9 cellular contexts compared by ENCODE assay signal in the genomic region with DNA sequence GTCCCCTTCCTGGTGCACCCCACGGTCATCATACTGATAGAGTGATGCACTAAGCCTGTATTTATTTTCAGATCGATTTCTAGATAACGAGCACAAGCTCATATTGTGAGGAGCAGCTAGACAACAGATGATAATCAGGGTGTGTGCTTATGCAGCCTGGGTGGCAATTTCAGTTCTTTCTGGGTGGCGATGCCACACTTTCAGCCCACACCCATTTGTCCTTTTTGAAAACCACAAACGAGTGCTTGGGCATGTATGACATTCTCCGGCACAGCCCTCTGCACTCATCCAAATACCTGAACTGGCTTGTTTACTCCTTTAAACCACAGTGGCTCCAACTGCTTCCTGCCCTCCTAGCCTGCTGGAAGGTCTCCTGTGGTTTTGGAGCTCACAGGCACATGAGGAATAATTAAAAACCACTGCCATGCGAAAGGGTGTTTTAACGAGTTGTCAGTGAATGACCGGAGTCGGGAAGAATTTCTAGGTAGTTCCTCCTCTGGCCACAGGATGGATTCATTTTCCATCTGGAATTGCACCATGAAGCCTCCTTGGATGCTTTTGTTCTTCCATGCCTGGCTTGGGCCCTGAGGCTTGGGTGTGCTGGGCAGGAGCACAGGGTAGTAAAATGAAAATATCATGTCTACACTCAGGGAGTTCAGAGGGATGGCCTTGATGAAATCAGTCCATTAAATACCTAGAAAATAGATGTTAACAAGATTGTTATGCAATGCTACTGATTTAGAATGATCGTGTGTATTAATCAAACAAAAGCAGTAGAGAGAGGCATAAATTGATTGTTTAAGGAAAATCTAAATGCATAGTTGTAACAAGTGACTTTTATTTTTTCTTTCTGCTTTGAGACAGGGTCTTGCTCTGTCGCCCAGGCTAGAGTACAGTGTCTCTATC. TPM values are rescaled to one million over a fixed set of nuclear protein-coding genes. Genes with fewer than 3 reads are reported as not detected.
DNase-seq lines count a peak whose midpoint lies in the region; ATAC-seq and TF ChIP-seq lines count a peak whose summit lies in the region.
"Had no signal": no experiment of that assay in that cellular context is flagged by ENCODE, and none has a peak within 500 bp of the region (broad histone marks: within the 10 kb centered on the region; RNA-seq: fewer than 3 reads in every experiment).

No MANE protein-coding gene starts in this region.

- CTCF ChIA-PET in activated CD8-positive, alpha-beta T cell treated with anti-CD3 and anti-CD28 coated beads for 36 hours (lab: Charles Lee), result interaction anchor here (0.7 to 2.5 kb wide), 14 partner anchors 25 to 766 kb away, joined by 3 to 16 read pairs (median 6); no protein-coding TSS in a partner anchor
- CTCF ChIA-PET in activated CD8-positive, alpha-beta T cell treated with anti-CD3 and anti-CD28 coated beads, Interleukin-2, amount 10 ng/mL, durations not matched to agents 7 days and 5 days (lab: Charles Lee), result interaction anchor here (0.9 to 3.2 kb wide), 12 partner anchors 8 to 222 kb away, joined by 3 to 33 read pairs (median 11); no protein-coding TSS in a partner anchor
- CTCF ChIA-PET in OCI-LY7 (lab: Charles Lee; ENCODE audit: unreplicated experiment), result no interaction called here

- H3K4me3 ChIP-seq in OCI-LY7 (ENCODE audit: low read depth, low read length, poor library complexity, severe bottlenecking), result no peak overlapping the region
- H3K4me3 ChIP-seq in colonic mucosa, result no peak overlapping the region

- H3K4me1 ChIP-seq in OCI-LY7 (ENCODE audit: insufficient read depth, low read length, poor library complexity, severe bottlenecking) (peaks cover 36% of the 10 kb centered on the region), colonic mucosa (no peaks in the 10 kb centered on the region)

- no peak overlapping the region for H3K27ac ChIP-seq in OCI-LY7 (ENCODE audit: low read depth, low read length, poor library complexity, severe bottlenecking)
- no peak overlapping the region for H3K27ac ChIP-seq in colonic mucosa

- no peaks in the 10 kb centered on the region for H3K9me3 ChIP-seq in OCI-LY7 (ENCODE audit: low read length)
- no peaks in the 10 kb centered on the region for H3K9me3 ChIP-seq in colonic mucosa

- no peaks in the 10 kb centered on the region for H3K27me3 ChIP-seq in colonic mucosa

- DNase-seq in activated CD8-positive, alpha-beta T cell treated with anti-CD3 and anti-CD28 coated beads for 36 hours, result peak; percentile 29
- DNase-seq in activated CD8-positive, alpha-beta T cell treated with anti-CD3 and anti-CD28 coated beads, Interleukin-2, amount 10 ng/mL, durations not matched to agents 7 days and 5 days, result no peak
- no peak for DNase-seq in OCI-LY7 (ENCODE audit: low spot score)
- DNase-seq in colonic mucosa, result no peak
- no peak for DNase-seq in neural crest cell (ENCODE audit: low read depth, low spot score)
- DNase-seq in NCI-H1436 treated with DMSO at 0.1 percent for 48 hours (lab: John Stamatoyannopoulos, UW), result no peak
- DNase-seq in GOT3 (lab: John Stamatoyannopoulos, UW), result no peak

- peak overlapping the region in 1 of 2 donors; percentile 34 for H3K9ac ChIP-seq in colonic mucosa (ENCODE audit: low read depth in 2 of 2, low read length in 2 of 2)

- no peak for TF ChIP-seq CTCF in activated CD8-positive, alpha-beta T cell treated with anti-CD3 and anti-CD28 coated beads for 36 hours (IDR thresholded peaks at IDR 0.05)
- TF ChIP-seq CTCF in OCI-LY7 (conservative IDR thresholded peaks at IDR 0.05; ENCODE audit: low read length), result peak; percentile 26; the same call in 1 of the 2 replicates
- TF ChIP-seq CTCF in colonic mucosa (IDR thresholded peaks at IDR 0.05), result peak; percentile 24
- peak; percentile 53 for TF ChIP-seq CTCF in neural crest cell (conservative IDR thresholded peaks at IDR 0.05)

- H3K27ac Mint-ChIP-seq in activated CD8-positive, alpha-beta T cell treated with anti-CD3 and anti-CD28 coated beads for 36 hours, result no peak overlapping the region
- H3K27ac Mint-ChIP-seq in activated CD8-positive, alpha-beta T cell treated with anti-CD3 and anti-CD28 coated beads, Interleukin-2, amount 10 ng/mL, durations not matched to agents 7 days and 5 days, result no peak overlapping the region
- H3K27ac Mint-ChIP-seq in neural crest cell (ENCODE audit: unreplicated experiment), result peak overlapping the region; percentile 68
- H3K27ac Mint-ChIP-seq: activated naive CD4-positive, alpha-beta T cell treated with anti-CD3 and anti-CD28 coated beads, Interleukin-2, amount 50 U/mL, for 24 hours had no signal

- no peaks in the 10 kb centered on the region for H4K20me1 ChIP-seq in OCI-LY7 (ENCODE audit: insufficient read depth, low read length)

- no TSS peak for BruUV-seq in OCI-LY7 (replicated peaks; lab: Mats Ljungman, UMichigan)

- POLR2A ChIA-PET in activated CD8-positive, alpha-beta T cell treated with anti-CD3 and anti-CD28 coated beads for 36 hours (lab: Charles Lee), result no interaction called here
- POLR2A ChIA-PET in activated CD8-positive, alpha-beta T cell treated with anti-CD3 and anti-CD28 coated beads, Interleukin-2, amount 10 ng/mL, durations not matched to agents 7 days and 5 days (lab: Charles Lee), result no interaction called here
- POLR2A ChIA-PET in OCI-LY7 (lab: Charles Lee), result interaction anchor here (0.8 to 2.0 kb wide), 4 partner anchors 122 to 574 kb away, joined by 3 to 7 read pairs (median 4); no protein-coding TSS in a partner anchor

- H3K4me1 Mint-ChIP-seq in activated CD8-positive, alpha-beta T cell treated with anti-CD3 and anti-CD28 coated beads for 36 hours (ENCODE audit: low read depth), result peaks cover 24% of the 10 kb centered on the region
- peaks cover 26% of the 10 kb centered on the region for H3K4me1 Mint-ChIP-seq in activated CD8-positive, alpha-beta T cell treated with anti-CD3 and anti-CD28 coated beads, Interleukin-2, amount 10 ng/mL, durations not matched to agents 7 days and 5 days (ENCODE audit: low read depth)
- H3K4me1 Mint-ChIP-seq in neural crest cell, result peaks cover 34% of the 10 kb centered on the region

- intact Hi-C loops in activated CD8-positive, alpha-beta T cell treated with anti-CD3 and anti-CD28 coated beads for 36 hours (cut with micrococcal nuclease), result no loop called here
- intact Hi-C loops in OCI-LY7 (cut with micrococcal nuclease; ENCODE audit: unreplicated experiment) (no loop called here), colonic mucosa (cut with DNase I) (loop anchor here (10.0 kb wide), 1 partner anchor 144 kb away; no protein-coding TSS in a partner anchor)

- no peaks in the 10 kb centered on the region for H3K36me3 ChIP-seq in OCI-LY7 (ENCODE audit: insufficient read depth, low read length)
- no peaks in the 10 kb centered on the region for H3K36me3 ChIP-seq in colonic mucosa

- H3K27me3 Mint-ChIP-seq in activated CD8-positive, alpha-beta T cell treated with anti-CD3 and anti-CD28 coated beads for 36 hours, result peaks cover 15% of the 10 kb centered on the region
- peaks cover 12% of the 10 kb centered on the region for H3K27me3 Mint-ChIP-seq in activated CD8-positive, alpha-beta T cell treated with anti-CD3 and anti-CD28 coated beads, Interleukin-2, amount 10 ng/mL, durations not matched to agents 7 days and 5 days (ENCODE audit: low read depth)
- H3K27me3 Mint-ChIP-seq in neural crest cell (ENCODE audit: low read depth), result no peaks in the 10 kb centered on the region
- H3K27me3 Mint-ChIP-seq: activated naive CD4-positive, alpha-beta T cell treated with anti-CD3 and anti-CD28 coated beads, Interleukin-2, amount 50 U/mL, for 24 hours had no signal

- H3K36me3 Mint-ChIP-seq in activated CD8-positive, alpha-beta T cell treated with anti-CD3 and anti-CD28 coated beads for 36 hours (ENCODE audit: low read depth), result no peaks in the 10 kb centered on the region
- H3K36me3 Mint-ChIP-seq in activated CD8-positive, alpha-beta T cell treated with anti-CD3 and anti-CD28 coated beads, Interleukin-2, amount 10 ng/mL, durations not matched to agents 7 days and 5 days (ENCODE audit: low read depth), result no peaks in the 10 kb centered on the region
- H3K36me3 Mint-ChIP-seq in neural crest cell (ENCODE audit: low read depth), result no peaks in the 10 kb centered on the region
- H3K36me3 Mint-ChIP-seq: activated naive CD4-positive, alpha-beta T cell treated with anti-CD3 and anti-CD28 coated beads, Interleukin-2, amount 50 U/mL, for 24 hours had no signal

- no peak overlapping the region for H3K4me2 ChIP-seq in OCI-LY7 (ENCODE audit: low read length)

- peak; percentile 18 for ATAC-seq in activated CD8-positive, alpha-beta T cell treated with anti-CD3 and anti-CD28 coated beads for 36 hours
- no peak for ATAC-seq in activated CD8-positive, alpha-beta T cell treated with anti-CD3 and anti-CD28 coated beads, Interleukin-2, amount 10 ng/mL, durations not matched to agents 7 days and 5 days
- ATAC-seq in GM19023 (IDR thresholded peaks at IDR 0.05; ENCODE audit: unreplicated experiment), result no peak

- no peaks in the 10 kb centered on the region for H3K9me2 ChIP-seq in OCI-LY7 (ENCODE audit: insufficient read depth, low read length)

- no peaks in the 10 kb centered on the region for H3K9me3 Mint-ChIP-seq in activated CD8-positive, alpha-beta T cell treated with anti-CD3 and anti-CD28 coated beads for 36 hours
- H3K9me3 Mint-ChIP-seq in activated CD8-positive, alpha-beta T cell treated with anti-CD3 and anti-CD28 coated beads, Interleukin-2, amount 10 ng/mL, durations not matched to agents 7 days and 5 days (ENCODE audit: insufficient read depth), result no peaks in the 10 kb centered on the region
- H3K9me3 Mint-ChIP-seq in neural crest cell, result no peaks in the 10 kb centered on the region
- H3K9me3 Mint-ChIP-seq: activated naive CD4-positive, alpha-beta T cell treated with anti-CD3 and anti-CD28 coated beads, Interleukin-2, amount 50 U/mL, for 24 hours had no signal

- no peaks in the 10 kb centered on the region for H3K79me2 ChIP-seq in OCI-LY7 (ENCODE audit: insufficient read depth, low read depth, low read length)

- no peak overlapping the region for H3K4me3 Mint-ChIP-seq in activated CD8-positive, alpha-beta T cell treated with anti-CD3 and anti-CD28 coated beads for 36 hours
- H3K4me3 Mint-ChIP-seq in activated CD8-positive, alpha-beta T cell treated with anti-CD3 and anti-CD28 coated beads, Interleukin-2, amount 10 ng/mL, durations not matched to agents 7 days and 5 days, result no peak overlapping the region
- no peak overlapping the region for H3K4me3 Mint-ChIP-seq in neural crest cell
- H3K4me3 Mint-ChIP-seq: activated naive CD4-positive, alpha-beta T cell treated with anti-CD3 and anti-CD28 coated beads, Interleukin-2, amount 50 U/mL, for 24 hours had no signal

- H2AFZ ChIP-seq in OCI-LY7 (ENCODE audit: low read length), result peak overlapping the region; percentile 89

RNA-seq across cellular contexts. Expression of a gene that starts 52.4 kb away (rescaled TPM):
- 10 to 100 TPM; 45.1 to 45.4 TPM for total RNA-seq in activated CD8-positive, alpha-beta T cell treated with anti-CD3 and anti-CD28 coated beads for 36 hours
- total RNA-seq in activated CD8-positive, alpha-beta T cell treated with anti-CD3 and anti-CD28 coated beads, Interleukin-2, amount 10 ng/mL, durations not matched to agents 7 days and 5 days, result 10 to 100 TPM; 35.0 to 40.2 TPM
- 165 and 179 TPM in 2 replicates for total RNA-seq in OCI-LY7 (2014; rRNA removed; shearing (Covaris generic))
- total RNA-seq in OCI-LY7 (2022), result 167 and 199 TPM in 2 replicates
- total RNA-seq in colonic mucosa, result 100 to 1,000 TPM; 254 to 393 TPM
- 220 and 236 TPM in 2 replicates for total RNA-seq in neural crest cell
